ENCODE assay signal across 9 cellular contexts in the genomic region with DNA sequence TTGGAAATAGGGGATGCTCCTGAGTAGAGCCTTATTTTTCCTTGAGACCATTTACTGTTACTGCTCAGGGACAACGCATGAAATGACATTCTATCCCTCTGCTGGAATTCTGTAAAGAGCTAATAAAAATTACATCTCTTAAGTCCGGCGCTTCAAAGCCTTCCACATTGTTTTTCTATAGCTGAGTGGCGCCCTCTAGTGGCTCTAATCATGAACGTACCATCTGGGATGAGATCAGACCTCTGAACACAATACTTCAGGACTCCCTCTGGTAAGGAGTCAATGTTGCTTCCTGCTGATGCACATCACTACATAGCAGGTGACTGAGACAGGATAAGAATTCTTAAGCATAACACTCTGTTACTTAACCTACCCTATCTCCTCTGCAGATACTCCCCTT. TPM values are rescaled to one million over a fixed set of nuclear protein-coding genes. Genes with fewer than 3 reads are reported as not detected.
A peak's percentile ranks its signal among the peaks of the same experiment; 100 is the strongest.
DNase-seq lines count a peak whose midpoint lies in the region; ATAC-seq and TF ChIP-seq lines count a peak whose summit lies in the region.
"Had no signal": no experiment of that assay in that cellular context is flagged by ENCODE, and none has a peak within 500 bp of the region (broad histone marks: within the 10 kb centered on the region; RNA-seq: fewer than 3 reads in every experiment).

No MANE protein-coding gene starts in this region.

- BruUV-seq in A673 (replicated peaks; lab: Mats Ljungman, UMichigan): no TSS peak

- no peaks in the 10 kb centered on the region for H3K9me3 Mint-ChIP-seq in activated CD4-positive, alpha-beta T cell treated with anti-CD3 and anti-CD28 coated beads, Interleukin-2, amount 10 ng/mL, durations not matched to agents 24 days and 14 days

- H3K9me3 ChIP-seq in A673 (ENCODE audit: low read depth, low read length, poor library complexity, severe bottlenecking) (no peaks in the 10 kb centered on the region), stomach (no peaks in the 10 kb centered on the region)
- H3K9me3 ChIP-seq: ovary had no signal

- TF ChIP-seq POLR2A in stomach (IDR thresholded peaks at IDR 0.05): no peak

- H3K27ac ChIP-seq in A673 (ENCODE audit: low read depth, low read length, poor library complexity, severe bottlenecking): no peak overlapping the region
- H3K27ac ChIP-seq in stomach: no peak overlapping the region
- H3K27ac ChIP-seq: ovary had no signal

- no peaks in the 10 kb centered on the region for H3K27me3 ChIP-seq in A673 (replicated peaks; ENCODE audit: insufficient read depth, low read depth, low read length, poor library complexity)
- no peaks in the 10 kb centered on the region for H3K27me3 ChIP-seq in stomach
- H3K27me3 ChIP-seq: ovary had no signal

- H3K27ac Mint-ChIP-seq in activated CD4-positive, alpha-beta T cell treated with anti-CD3 and anti-CD28 coated beads, Interleukin-2, amount 10 ng/mL, durations not matched to agents 24 days and 14 days: no peak overlapping the region

- no peak overlapping the region for H3K4me3 Mint-ChIP-seq in activated CD4-positive, alpha-beta T cell treated with anti-CD3 and anti-CD28 coated beads, Interleukin-2, amount 10 ng/mL, durations not matched to agents 24 days and 14 days

- TF ChIP-seq EP300 in stomach (IDR thresholded peaks at IDR 0.05): no peak

- CTCF ChIA-PET in A673 (lab: Charles Lee): interaction anchor here (0.6 to 1.0 kb wide), 2 partner anchors 319 to 386 kb away, joined by 4 to 7 read pairs; partner anchors contain the start of gene BRWD3

- DNase-seq in A673 (ENCODE audit: low spot score) (peak; percentile 77), NCI-H2171 treated with DMSO at 0.1 percent for 48 hours (lab: John Stamatoyannopoulos, UW) (peak; percentile 16), mucosa of gallbladder (ENCODE audit: low spot score) (peak; percentile 59), stomach (peak; percentile 57)
- DNase-seq in activated CD4-positive, alpha-beta T cell treated with anti-CD3 and anti-CD28 coated beads, Interleukin-2, amount 10 ng/mL, durations not matched to agents 24 days and 14 days: peak; percentile 86
- DNase-seq in effector CD4-positive, alpha-beta T cell: peak; percentile 54

- ATAC-seq in GM18502 (IDR thresholded peaks at IDR 0.05; ENCODE audit: poor library complexity, unreplicated experiment) (peak; percentile 99), HG02885 (IDR thresholded peaks at IDR 0.05; ENCODE audit: poor library complexity, unreplicated experiment) (peak; percentile 98)

- H3K4me1 Mint-ChIP-seq in activated CD4-positive, alpha-beta T cell treated with anti-CD3 and anti-CD28 coated beads, Interleukin-2, amount 10 ng/mL, durations not matched to agents 24 days and 14 days: peaks cover 2% of the 10 kb centered on the region

- no peaks in the 10 kb centered on the region for H3K36me3 ChIP-seq in A673 (ENCODE audit: insufficient read depth, low read length, poor library complexity, severe bottlenecking)
- H3K36me3 ChIP-seq in stomach: no peaks in the 10 kb centered on the region
- H3K36me3 ChIP-seq: ovary had no signal

- H3K4me3 ChIP-seq in A673 (ENCODE audit: low read depth, low read length, poor library complexity, severe bottlenecking) (no peak overlapping the region), stomach (no peak overlapping the region)
- H3K4me3 ChIP-seq: ovary had no signal

- TF ChIP-seq CTCF in A673 (conservative IDR thresholded peaks at IDR 0.05; ENCODE audit: low read depth, low read length) (peak; percentile 76), stomach (IDR thresholded peaks at IDR 0.05) (peak in 4 of 7 experiments; percentile 30 to 59 (median 38))

- 8 to 22% (median 12%) methylated on average over 5 of the region's 5 CpGs for WGBS in stomach, 5 donors

- H3K4me1 ChIP-seq in A673 (ENCODE audit: insufficient read depth, low read length, poor library complexity, severe bottlenecking) (no peaks in the 10 kb centered on the region), stomach (no peaks in the 10 kb centered on the region)

- intact Hi-C loops in A673 (cut with micrococcal nuclease; ENCODE audit: unreplicated experiment) (loop anchor here (5.0 kb wide), 1 partner anchor 318 kb away; no protein-coding TSS in a partner anchor), stomach (cut with DNase I; ENCODE audit: low total_unique reads) (no loop called here)
- intact Hi-C loops in activated CD4-positive, alpha-beta T cell treated with anti-CD3 and anti-CD28 coated beads, Interleukin-2, amount 10 ng/mL, durations not matched to agents 24 days and 14 days (cut with micrococcal nuclease): no loop called here

- no peaks in the 10 kb centered on the region for H3K36me3 Mint-ChIP-seq in activated CD4-positive, alpha-beta T cell treated with anti-CD3 and anti-CD28 coated beads, Interleukin-2, amount 10 ng/mL, durations not matched to agents 24 days and 14 days (ENCODE audit: low read depth)

- POLR2A ChIA-PET in A673 (lab: Charles Lee; ENCODE audit: low non-redundant PET): interaction anchor here (0.7 kb wide), 1 partner anchor 342 kb away, joined by 3 read pairs; no protein-coding TSS in a partner anchor

- no peaks in the 10 kb centered on the region for H3K27me3 Mint-ChIP-seq in activated CD4-positive, alpha-beta T cell treated with anti-CD3 and anti-CD28 coated beads, Interleukin-2, amount 10 ng/mL, durations not matched to agents 24 days and 14 days

RNA-seq across cellular contexts. Expression of gene HMGN5, which starts 6.0 kb away (rescaled TPM):
- total RNA-seq in A673 (2021) (17.9 and 19.8 TPM in 2 replicates), mucosa of gallbladder (4.6 TPM), stomach (10 to 100 TPM in 1 of 5 donors, 1 to 10 TPM in 3, not detected in 1; 1.2 to 15.8 (median 2.6) TPM)
- total RNA-seq in activated CD4-positive, alpha-beta T cell treated with anti-CD3 and anti-CD28 coated beads, Interleukin-2, amount 10 ng/mL, durations not matched to agents 24 days and 14 days: 0.88 and 1.5 TPM in 2 replicates
- 10 to 100 TPM; 10.7 to 36.2 (median 21.0) TPM for polyA plus RNA-seq in stomach

RNA-seq across cellular contexts. Expression of gene SH3BGRL, which starts 6.2 kb away (rescaled TPM):
- 54.4 and 61.4 TPM in 2 replicates for total RNA-seq in A673 (2021)
- 35.7 and 35.9 TPM in 2 replicates for total RNA-seq in activated CD4-positive, alpha-beta T cell treated with anti-CD3 and anti-CD28 coated beads, Interleukin-2, amount 10 ng/mL, durations not matched to agents 24 days and 14 days
- total RNA-seq in mucosa of gallbladder: 140 TPM
- total RNA-seq in stomach: 100 to 1,000 TPM in 3 of 5 donors, 10 to 100 TPM in 2; 37.1 to 379 (median 154) TPM
- polyA plus RNA-seq in stomach: 100 to 1,000 TPM in 1 of 3 donors, 10 to 100 TPM in 2; 95.4 to 124 (median 95.8) TPM

Comparison
In these comparisons a context has a peak if more than half of its experiments do, and no peak if none do; other contexts are left out.
1. DNase-seq: peak in every context shown above with its lines; median percentile 86 in activated CD4-positive, alpha-beta T cell treated with anti-CD3 and anti-CD28 coated beads, Interleukin-2, amount 10 ng/mL, durations not matched to agents 24 days and 14 days; 77 in A673; 59 in mucosa of gallbladder; 57 in stomach; 54 in effector CD4-positive, alpha-beta T cell; 16 in NCI-H2171 treated with DMSO at 0.1 percent for 48 hours.